Comparison of ENCODE assay signal across 16 cellular contexts in the genomic region with DNA sequence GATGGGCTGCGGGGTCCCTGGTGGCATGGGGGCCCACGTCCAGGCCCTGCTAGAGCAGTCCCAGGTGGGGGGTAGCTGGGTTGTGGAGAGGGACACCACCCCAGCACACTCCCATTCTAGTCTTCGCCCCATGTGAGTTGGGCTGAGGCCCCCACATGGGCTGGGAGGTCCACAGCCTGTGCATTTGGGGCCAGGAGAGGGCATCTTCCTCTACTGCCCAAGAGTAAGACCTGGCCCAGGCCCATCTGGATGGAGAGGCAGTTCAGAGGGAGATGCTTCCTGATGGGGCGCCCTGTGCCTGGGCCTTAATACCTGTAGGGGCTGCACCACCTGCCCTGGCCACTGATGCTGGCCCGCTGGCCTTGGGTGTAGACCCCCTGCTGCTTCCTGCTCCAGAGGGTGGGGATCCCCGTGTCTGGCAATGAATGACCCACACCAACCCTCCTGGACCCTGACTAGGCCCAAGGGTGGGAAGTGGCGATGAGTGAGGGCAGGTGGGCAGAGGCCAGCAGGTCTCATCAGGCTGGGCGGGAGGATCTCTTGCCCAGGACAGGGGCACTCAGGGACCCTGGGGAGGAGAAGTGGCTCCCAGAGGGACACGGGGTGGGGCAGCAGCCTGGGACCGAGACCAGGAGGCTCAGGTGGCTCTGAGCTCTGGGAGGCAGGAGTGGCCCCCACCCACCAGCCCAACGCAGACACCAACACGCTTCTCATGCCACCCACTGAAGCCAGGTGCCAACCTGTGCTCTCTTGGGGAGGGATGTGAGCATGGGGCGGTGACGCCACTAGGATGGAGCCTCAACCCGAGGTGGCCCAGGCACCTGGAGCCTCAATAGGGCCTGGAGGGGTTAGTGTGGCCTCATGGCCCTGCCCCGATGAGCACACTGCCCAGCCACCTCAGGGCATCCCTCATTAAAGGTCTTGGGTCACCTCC. TPM values are rescaled to one million over a fixed set of nuclear protein-coding genes. Genes with fewer than 3 reads are reported as not detected.
DNase-seq lines count a peak whose midpoint lies in the region; ATAC-seq, FAIRE-seq and TF ChIP-seq lines count a peak whose summit lies in the region.
"Had no signal": no experiment of that assay in that cellular context is flagged by ENCODE, and none has a peak within 500 bp of the region (broad histone marks: within the 10 kb centered on the region; RNA-seq: fewer than 3 reads in every experiment).

No MANE protein-coding gene starts in this region.

- no peaks in the 10 kb centered on the region for H3K36me3 Mint-ChIP-seq in HFFc6 (ENCODE audit: low read depth)

- intact Hi-C loops in heart left ventricle (cut with DNase I): no loop called here
- intact Hi-C loops in left ventricle myocardium inferior (cut with micrococcal nuclease): no loop called here
- intact Hi-C loops in adrenal gland (cut with DNase I): no loop called here
- intact Hi-C loops in lower lobe of right lung (cut with DNase I): no loop called here

- WGBS in heart left ventricle, 4 donors: 91 to 98% (median 95%) methylated on average over 6 to 16 of the region's 16 CpGs
- WGBS in adrenal gland, 4 donors: 88 to 96% (median 93%) methylated on average over 3 to 16 of the region's 16 CpGs

- H3K4me3 ChIP-seq in heart left ventricle: no peak overlapping the region
- no peak overlapping the region for H3K4me3 ChIP-seq in left ventricle myocardium inferior
- H3K4me3 ChIP-seq in adrenal gland: no peak overlapping the region
- H3K4me3 ChIP-seq in lower lobe of right lung: no peak overlapping the region

- ATAC-seq in heart left ventricle: no peak
- ATAC-seq in lower lobe of right lung: no peak
- ATAC-seq: effector memory CD8-positive, alpha-beta T cell had no signal

- peaks cover 0 to 5% (median 0%) of the 10 kb centered on the region in 9 donors for H3K36me3 ChIP-seq in heart left ventricle
- H3K36me3 ChIP-seq in left ventricle myocardium inferior: no peaks in the 10 kb centered on the region
- H3K36me3 ChIP-seq in adrenal gland (replicated peaks in 1 of 2): no peaks in the 10 kb centered on the region
- H3K36me3 ChIP-seq in lower lobe of right lung: peaks cover 9% of the 10 kb centered on the region

- peaks cover 0 to 16% (median 7%) of the 10 kb centered on the region in 12 donors for H3K4me1 ChIP-seq in heart left ventricle
- H3K4me1 ChIP-seq in left ventricle myocardium inferior: peaks cover 23% of the 10 kb centered on the region
- no peaks in the 10 kb centered on the region for H3K4me1 ChIP-seq in adrenal gland (replicated peaks in 1 of 2)
- peaks cover 32% of the 10 kb centered on the region for H3K4me1 ChIP-seq in lower lobe of right lung

- TF ChIP-seq CTCF in heart left ventricle (IDR thresholded peaks at IDR 0.05) (no peak), left ventricle myocardium inferior (IDR thresholded peaks at IDR 0.05; ENCODE audit: borderline replicate concordance) (no peak), adrenal gland (IDR thresholded peaks at IDR 0.05) (no peak), lower lobe of right lung (IDR thresholded peaks at IDR 0.05) (no peak), HFFc6 (IDR thresholded peaks at IDR 0.05) (no peak)

- FAIRE-seq in urothelium cell line (lab: Jason Lieb, UNC): peak; percentile 86
- FAIRE-seq: bronchial epithelial cell had no signal

- DNase-seq in heart left ventricle: peak in 4 of 5 donors; percentile 13 to 48 (median 20)
- no peak for DNase-seq in left ventricle myocardium inferior
- DNase-seq in adrenal gland: peak in 6 of 7 donors; percentile 4 to 36 (median 12)
- peak; percentile 41 for DNase-seq in lower lobe of right lung
- DNase-seq in urothelium cell line (ENCODE audit: low spot score): no peak
- DNase-seq in HFFc6: no peak
- DNase-seq in HT-29 (ENCODE audit: low spot score): no peak
- DNase-seq: activated CD4-positive, alpha-beta T cell treated with anti-CD3 and anti-CD28 coated beads, Interleukin-2, amount 10 ng/mL, durations not matched to agents 24 days and 14 days; activated naive CD4-positive, alpha-beta T cell; C1 segment of cervical spinal cord; effector memory CD8-positive, alpha-beta T cell; NCI-H1694 treated with DMSO at 0.1 percent for 48 hours; NCI-H748 treated with DMSO at 0.1 percent for 48 hours; nucleus accumbens had no signal

- H3K9me3 Mint-ChIP-seq in HFFc6: no peaks in the 10 kb centered on the region
- H3K9me3 Mint-ChIP-seq: activated CD4-positive, alpha-beta T cell treated with anti-CD3 and anti-CD28 coated beads, Interleukin-2, amount 10 ng/mL, durations not matched to agents 24 days and 14 days; effector memory CD8-positive, alpha-beta T cell had no signal

- no peaks in the 10 kb centered on the region for H3K4me1 Mint-ChIP-seq in HFFc6 (ENCODE audit: low read depth)

- H3K27me3 ChIP-seq in heart left ventricle (no peaks in the 10 kb centered on the region), left ventricle myocardium inferior (ENCODE audit: low read depth) (no peaks in the 10 kb centered on the region), adrenal gland (no peaks in the 10 kb centered on the region), lower lobe of right lung (ENCODE audit: low read depth) (no peaks in the 10 kb centered on the region)

- H3K27ac Mint-ChIP-seq in HFFc6: no peak overlapping the region
- H3K27ac Mint-ChIP-seq: activated CD4-positive, alpha-beta T cell treated with anti-CD3 and anti-CD28 coated beads, Interleukin-2, amount 10 ng/mL, durations not matched to agents 24 days and 14 days; effector memory CD8-positive, alpha-beta T cell had no signal

- TF ChIP-seq POLR2A in heart left ventricle (IDR thresholded peaks at IDR 0.05): no peak
- TF ChIP-seq POLR2A in adrenal gland (IDR thresholded peaks at IDR 0.05): no peak

- H3K27ac ChIP-seq in heart left ventricle (no peak overlapping the region), left ventricle myocardium inferior (replicated peaks) (no peak overlapping the region), adrenal gland (no peak overlapping the region), lower lobe of right lung (no peak overlapping the region)
- H3K27ac ChIP-seq: HL-60 had no signal

- H3K9me3 ChIP-seq in heart left ventricle (no peaks in the 10 kb centered on the region), left ventricle myocardium inferior (replicated peaks) (no peaks in the 10 kb centered on the region), adrenal gland (replicated peaks in 1 of 3) (no peaks in the 10 kb centered on the region), lower lobe of right lung (no peaks in the 10 kb centered on the region)

- no peak overlapping the region for H3K4me3 Mint-ChIP-seq in HFFc6
- H3K4me3 Mint-ChIP-seq: activated CD4-positive, alpha-beta T cell treated with anti-CD3 and anti-CD28 coated beads, Interleukin-2, amount 10 ng/mL, durations not matched to agents 24 days and 14 days; effector memory CD8-positive, alpha-beta T cell had no signal

- H3K27me3 Mint-ChIP-seq in HFFc6 (ENCODE audit: insufficient read depth): no peaks in the 10 kb centered on the region; the same call in 1 of the 2 replicates
- H3K27me3 Mint-ChIP-seq: effector memory CD8-positive, alpha-beta T cell had no signal

RNA-seq across cellular contexts. Expression of a gene that starts 17.4 kb away (rescaled TPM):
- 1 to 10 TPM; 1.9 to 3.7 (median 2.4) TPM for total RNA-seq in heart left ventricle
- 1 to 10 TPM; 1.6 to 9.2 TPM for polyA plus RNA-seq in heart left ventricle
- total RNA-seq in left ventricle myocardium inferior: 2.9 TPM
- 1 to 10 TPM in 7 of 8 donors, under 1 TPM in 1; 0.26 to 6.6 (median 3.7) TPM for total RNA-seq in adrenal gland
- 1 to 10 TPM in 2 of 3 donors, not detected in 1; 4.3 to 6.2 TPM for polyA plus RNA-seq in adrenal gland
- 6.0 TPM for total RNA-seq in lower lobe of right lung
- 1 to 10 TPM; 6.6 to 9.6 (median 7.6) TPM for total RNA-seq in HFFc6 (2021; fragmentation: NEBNext Ultra II Directional; extraction: Animal tissue kit (Norgen Biotek cat#: 25700))
- 96.1 and 115 TPM in 2 replicates for total RNA-seq in HT-29 (2014; rRNA removed; shearing (Covaris generic))

RNA-seq across cellular contexts. Expression of a gene that starts 17.4 kb away (rescaled TPM):
- total RNA-seq in heart left ventricle (10 to 100 TPM in 3 of 9 donors, 1 to 10 TPM in 6; 5.1 to 11.6 (median 7.7) TPM), left ventricle myocardium inferior (6.6 TPM), adrenal gland (10 to 100 TPM in 6 of 8 donors, 1 to 10 TPM in 2; 5.5 to 17.3 (median 11.7) TPM), lower lobe of right lung (24.3 TPM)
- polyA plus RNA-seq in heart left ventricle (1 to 10 TPM; 4.6 to 4.9 TPM), adrenal gland (10 to 100 TPM in 1 of 3 donors, 1 to 10 TPM in 2; 5.8 to 14.1 (median 7.9) TPM)
- total RNA-seq in HFFc6 (2021; fragmentation: NEBNext Ultra II Directional; extraction: Animal tissue kit (Norgen Biotek cat#: 25700)): 10 to 100 TPM; 17.4 to 22.7 (median 19.2) TPM
- 37.9 and 42.8 TPM in 2 replicates for total RNA-seq in HT-29 (2014; rRNA removed; shearing (Covaris generic))

Comparison
In these comparisons a context has a peak if more than half of its experiments do, and no peak if none do; other contexts are left out.
1. DNase-seq: peak in heart left ventricle (4 of 5), adrenal gland (6 of 7) and lower lobe of right lung (single experiment); none in left ventricle myocardium inferior (single experiment), urothelium cell line (single experiment), HFFc6 (single experiment) and HT-29 (single experiment).